ENCODE assay signal across 29 cellular contexts in the genomic region with DNA sequence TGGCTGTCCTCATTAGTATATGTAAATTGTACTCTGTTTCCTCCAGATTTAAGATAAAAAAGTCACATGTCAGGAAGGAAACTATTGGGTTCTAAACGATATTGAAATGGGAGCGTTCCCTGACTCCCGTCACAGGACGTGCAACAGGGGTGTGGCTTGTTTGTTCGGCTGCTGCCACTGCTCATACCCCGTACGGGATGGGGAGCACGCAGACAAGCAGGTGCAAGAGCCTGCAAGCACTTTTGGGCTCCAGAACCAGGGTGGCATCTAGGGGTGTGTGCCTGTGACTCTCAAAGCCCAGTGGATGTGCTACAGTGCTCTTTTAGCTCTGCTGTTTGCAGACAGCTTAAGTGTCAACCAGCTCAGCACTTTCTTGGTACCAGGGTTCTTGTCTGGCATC. TPM values are rescaled to one million over a fixed set of nuclear protein-coding genes. Genes with fewer than 3 reads are reported as not detected.
"Had no signal": no experiment of that assay in that cellular context is flagged by ENCODE, and none has a peak within 500 bp of the region (broad histone marks: within the 10 kb centered on the region; RNA-seq: fewer than 3 reads in every experiment).

No MANE protein-coding gene starts in this region.

- H3K4me3 ChIP-seq: colonic mucosa, coronary artery, dorsolateral prefrontal cortex, esophagus muscularis mucosa, esophagus squamous epithelium, gastrocnemius medialis, gastroesophageal sphincter, heart left ventricle, heart right ventricle, hepatocyte had no signal

- H3K79me2 ChIP-seq: hepatocyte had no signal

- H3K4me1 ChIP-seq: colonic mucosa, esophagus muscularis mucosa, esophagus squamous epithelium, foreskin keratinocyte, gastrocnemius medialis, gastroesophageal sphincter, heart right ventricle had no signal

- H3K27ac ChIP-seq: colonic mucosa, coronary artery, dorsolateral prefrontal cortex, epithelial cell of prostate, esophagus muscularis mucosa, esophagus squamous epithelium, foreskin keratinocyte, gastrocnemius medialis, gastroesophageal sphincter, heart left ventricle, heart right ventricle, hepatocyte had no signal

- FAIRE-seq: colon, endometrium, endothelial cell of umbilical vein, frontal cortex had no signal

- ATAC-seq: effector memory CD8-positive, alpha-beta T cell; esophagus mucosa; foreskin keratinocyte; gastrocnemius medialis; gastroesophageal sphincter; heart left ventricle; heart right ventricle had no signal

- H3K9me3 ChIP-seq: colonic mucosa, esophagus squamous epithelium, gastrocnemius medialis had no signal

- H3K27me3 ChIP-seq: colonic mucosa, dorsolateral prefrontal cortex, esophagus muscularis mucosa, esophagus squamous epithelium, foreskin keratinocyte, gastrocnemius medialis, gastroesophageal sphincter, heart left ventricle, heart right ventricle, hepatocyte had no signal

- H3K36me3 ChIP-seq: colonic mucosa, esophagus muscularis mucosa, esophagus squamous epithelium, gastrocnemius medialis, gastroesophageal sphincter, heart left ventricle, heart right ventricle had no signal

- DNase-seq: colonic mucosa; cortex of kidney; dermis blood vessel endothelial cell; dorsolateral prefrontal cortex; effector CD4-positive, alpha-beta T cell; effector CD8-positive, alpha-beta T cell; effector memory CD4-positive, alpha-beta T cell; effector memory CD8-positive, alpha-beta T cell; endodermal cell; erythroblast; esophagus squamous epithelium; foreskin fibroblast; foreskin keratinocyte; foreskin melanocyte; gastrocnemius medialis; glutamatergic neuron; head of caudate nucleus; heart left ventricle; heart right ventricle had no signal

- H3K4me2 ChIP-seq: hepatocyte had no signal

- H2AFZ ChIP-seq: hepatocyte had no signal

RNA-seq across cellular contexts. Expression of a gene that starts 6.1 kb away (rescaled TPM):
- total RNA-seq: endothelial cell of umbilical vein had no signal
- polyA plus RNA-seq: endothelial cell of umbilical vein had no signal
